9 cellular contexts compared by ENCODE assay signal in the genomic region with DNA sequence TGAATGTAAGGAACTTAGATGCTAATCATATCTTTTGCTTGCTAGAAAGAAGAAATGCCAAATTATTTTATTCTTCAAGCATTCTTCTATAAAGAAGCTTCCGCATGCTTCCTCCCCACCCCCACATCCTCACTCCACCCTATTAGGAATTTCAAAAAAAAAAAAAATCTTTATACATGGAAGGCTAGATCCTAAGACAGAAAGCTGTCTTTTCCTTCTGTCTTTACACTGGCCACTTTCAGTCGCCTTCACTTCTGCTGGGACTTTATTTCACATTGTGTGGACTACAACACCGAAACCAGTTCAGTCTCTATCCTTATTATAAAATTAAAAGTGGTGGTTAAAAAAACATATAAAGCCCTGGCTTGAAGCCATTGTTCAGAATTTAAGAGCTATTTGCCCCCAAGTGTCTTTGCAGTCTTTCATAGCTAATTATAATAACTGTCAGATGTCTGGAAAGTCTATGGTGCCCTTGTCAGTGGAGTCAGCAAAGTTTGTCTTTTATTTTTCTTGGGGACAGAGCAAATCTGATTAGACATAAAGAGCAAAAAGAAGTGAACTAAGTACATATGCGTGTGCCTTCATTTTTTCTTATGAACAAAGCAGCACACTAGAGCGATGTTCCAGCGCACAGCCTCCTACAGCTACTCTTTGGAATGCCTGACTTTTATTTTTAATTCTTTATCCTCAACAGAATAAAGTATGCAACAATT.
DNase-seq lines count a peak whose midpoint lies in the region; ATAC-seq, FAIRE-seq and TF ChIP-seq lines count a peak whose summit lies in the region.
"Had no signal": no experiment of that assay in that cellular context is flagged by ENCODE, and none has a peak within 500 bp of the region (broad histone marks: within the 10 kb centered on the region; RNA-seq: fewer than 3 reads in every experiment).

No MANE protein-coding gene starts in this region.

- DNase-seq in Daoy (ENCODE audit: low read depth) (peak; percentile 54), M059J (ENCODE audit: low read depth) (peak; percentile 62), astrocyte (ENCODE audit: low read depth) (peak; percentile 22), kidney glomerular epithelial cell (lab: John Stamatoyannopoulos, UW) (peak; percentile 75), SHP77 treated with DMSO at 0.1 percent for 48 hours (lab: John Stamatoyannopoulos, UW) (no peak)

- H3K36me3 ChIP-seq in astrocyte (ENCODE audit: insufficient read depth, low read length) (no peaks in the 10 kb centered on the region), subcutaneous abdominal adipose tissue (ENCODE audit: control insufficient read depth in 5 of 5, insufficient read depth in 5 of 5, low read length in 5 of 5) (no peaks in the 10 kb centered on the region)

- peak overlapping the region; percentile 98 for H3K4me3 ChIP-seq in astrocyte (ENCODE audit: insufficient read depth, low read depth, low read length)
- H3K4me3 ChIP-seq in subcutaneous abdominal adipose tissue (ENCODE audit: low read depth in 1 of 5, low read length in 5 of 5): peak overlapping the region; percentile 81 to 97 (median 87)

- H3K79me2 ChIP-seq in astrocyte (ENCODE audit: insufficient read depth, low read length): peaks cover 58% of the 10 kb centered on the region

- H3K9ac ChIP-seq in astrocyte (ENCODE audit: low read length) (peak overlapping the region; percentile 97), subcutaneous abdominal adipose tissue (ENCODE audit: low read length in 5 of 5) (peak overlapping the region; percentile 73 to 84 (median 78))

- H3K9me3 Mint-ChIP-seq in astrocyte (ENCODE audit: unreplicated experiment): no peaks in the 10 kb centered on the region

- peaks cover 32% of the 10 kb centered on the region for H4K20me1 ChIP-seq in astrocyte (ENCODE audit: insufficient read depth, low read length)

- H3K9me3 ChIP-seq in astrocyte (ENCODE audit: insufficient read depth, low read depth, low read length) (no peaks in the 10 kb centered on the region), subcutaneous abdominal adipose tissue (ENCODE audit: control insufficient read depth in 5 of 5, low read length in 5 of 5) (no peaks in the 10 kb centered on the region)

- H2AFZ ChIP-seq in astrocyte (ENCODE audit: low read depth, low read length): no peak overlapping the region

- peaks cover 10% of the 10 kb centered on the region for H3K4me1 ChIP-seq in astrocyte (ENCODE audit: insufficient read depth, low read length)
- peaks cover 3 to 35% (median 19%) of the 10 kb centered on the region in 5 donors for H3K4me1 ChIP-seq in subcutaneous abdominal adipose tissue (ENCODE audit: control insufficient read depth in 5 of 5, insufficient read depth in 5 of 5, low read length in 5 of 5)

- no peak overlapping the region for H3K4me3 Mint-ChIP-seq in astrocyte (ENCODE audit: unreplicated experiment)

- H3K4me1 Mint-ChIP-seq in astrocyte (ENCODE audit: low read depth, unreplicated experiment): peaks cover 7% of the 10 kb centered on the region

- H3K27me3 ChIP-seq in astrocyte (ENCODE audit: insufficient read depth, low read length): no peaks in the 10 kb centered on the region
- H3K27me3 ChIP-seq in subcutaneous abdominal adipose tissue (ENCODE audit: control insufficient read depth in 5 of 5, insufficient read depth in 4 of 5, low read length in 5 of 5): no peaks in the 10 kb centered on the region

- peak overlapping the region; percentile 95 for H3K27ac Mint-ChIP-seq in astrocyte (ENCODE audit: unreplicated experiment)

- FAIRE-seq in astrocyte (lab: Jason Lieb, UNC): no peak

- H3K36me3 Mint-ChIP-seq in astrocyte (ENCODE audit: low read depth, unreplicated experiment): peaks cover 5% of the 10 kb centered on the region

- no peaks in the 10 kb centered on the region for H3K27me3 Mint-ChIP-seq in astrocyte (ENCODE audit: low read depth, unreplicated experiment)

- H3K27ac ChIP-seq in astrocyte (ENCODE audit: low read depth, low read length): peak overlapping the region; percentile 96
- H3K27ac ChIP-seq in subcutaneous abdominal adipose tissue (ENCODE audit: low read depth, low read length): peak overlapping the region; percentile 80
- H3K27ac ChIP-seq: VCaP had no signal

- peak overlapping the region; percentile 86 for H3K4me2 ChIP-seq in astrocyte (ENCODE audit: low read length)

- TF ChIP-seq CTCF in astrocyte (IDR thresholded peaks at IDR 0.05; ENCODE audit: insufficient read depth, low read depth, low read length): no peak

- no peak for ATAC-seq in HG02610 (IDR thresholded peaks at IDR 0.05; ENCODE audit: unreplicated experiment)
- ATAC-seq in HG02981 (IDR thresholded peaks at IDR 0.05; ENCODE audit: unreplicated experiment): no peak
